ENCODE assay signal across 17 cellular contexts in the genomic region with DNA sequence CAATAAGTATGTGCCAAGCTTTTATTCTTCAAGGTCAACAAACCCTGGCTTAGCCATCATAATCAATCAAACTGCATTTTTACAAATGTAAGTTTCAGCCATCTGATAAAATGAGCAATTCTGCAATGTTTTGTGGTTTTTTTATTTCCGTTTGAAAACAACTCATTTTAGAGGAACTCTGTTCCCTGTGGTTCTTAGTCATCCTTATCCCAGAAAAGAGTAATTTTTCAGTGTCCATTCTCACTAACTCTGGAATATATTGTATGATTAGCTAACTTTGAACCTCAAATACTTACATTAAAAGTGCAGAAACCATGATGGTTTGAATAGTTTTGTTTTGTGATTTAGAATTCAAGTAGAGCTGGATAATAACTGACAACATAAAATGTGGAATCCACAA.
A peak's percentile ranks its signal among the peaks of the same experiment; 100 is the strongest.
DNase-seq lines count a peak whose midpoint lies in the region; ATAC-seq and TF ChIP-seq lines count a peak whose summit lies in the region.
"Had no signal": no experiment of that assay in that cellular context is flagged by ENCODE, and none has a peak within 500 bp of the region (broad histone marks: within the 10 kb centered on the region; RNA-seq: fewer than 3 reads in every experiment).

No MANE protein-coding gene starts in this region.

- no CpG with 5 or more reads among the region's 1 CpG for WGBS in IMR-90 (ENCODE audit: extremely low coverage in 2 of 2, insufficient read length in 1 of 2), 2 experiments
- WGBS in spleen, 5 donors, result 26 to 47% (median 33%) methylated on average over 1 of the region's 1 CpG

- no peaks in the 10 kb centered on the region for H3K36me3 Mint-ChIP-seq in activated CD8-positive, alpha-beta memory T cell treated with anti-CD3 and anti-CD28 coated beads, Interleukin-2, amount 10 ng/mL, durations not matched to agents 7 days and 5 days
- H3K36me3 Mint-ChIP-seq: activated naive CD8-positive, alpha-beta T cell had no signal

- H3K27ac Mint-ChIP-seq in activated CD8-positive, alpha-beta memory T cell treated with anti-CD3 and anti-CD28 coated beads, Interleukin-2, amount 10 ng/mL, durations not matched to agents 7 days and 5 days, result no peak overlapping the region
- H3K27ac Mint-ChIP-seq: activated B cell treated with CpG ODN at 0.5 μM for 24 hours; activated naive CD8-positive, alpha-beta T cell; stimulated activated naive CD8-positive, alpha-beta T cell treated with anti-CD3 and anti-CD28 coated beads, Interleukin-15, amount 100 ng/mL, for 72 hours had no signal

- no peak overlapping the region for H3K23ac ChIP-seq in IMR-90 (ENCODE audit: low read depth, low read length)

- no peak overlapping the region for H3K4me3 Mint-ChIP-seq in activated CD8-positive, alpha-beta memory T cell treated with anti-CD3 and anti-CD28 coated beads, Interleukin-2, amount 10 ng/mL, durations not matched to agents 7 days and 5 days
- H3K4me3 Mint-ChIP-seq: activated B cell treated with CpG ODN at 0.5 μM for 24 hours; activated naive CD8-positive, alpha-beta T cell; stimulated activated naive CD8-positive, alpha-beta T cell treated with anti-CD3 and anti-CD28 coated beads, Interleukin-15, amount 100 ng/mL, for 72 hours had no signal

- H2BK15ac ChIP-seq in IMR-90 (ENCODE audit: low read depth, low read length), result no peak overlapping the region

- TF ChIP-seq POLR2A in IMR-90 (IDR thresholded peaks at IDR 0.05; ENCODE audit: low read depth, low read length) (no peak), spleen (IDR thresholded peaks at IDR 0.05) (no peak)

- CTCF ChIA-PET in IMR-90 (lab: Yijun Ruan, JAX), result no interaction called here
- CTCF ChIA-PET in activated CD8-positive, alpha-beta memory T cell treated with anti-CD3 and anti-CD28 coated beads, Interleukin-2, amount 10 ng/mL, durations not matched to agents 7 days and 5 days (lab: Charles Lee), result no interaction called here

- H3K9me3 Mint-ChIP-seq in activated CD8-positive, alpha-beta memory T cell treated with anti-CD3 and anti-CD28 coated beads, Interleukin-2, amount 10 ng/mL, durations not matched to agents 7 days and 5 days (ENCODE audit: low read depth), result no peaks in the 10 kb centered on the region
- H3K9me3 Mint-ChIP-seq: activated B cell treated with CpG ODN at 0.5 μM for 24 hours; stimulated activated naive CD8-positive, alpha-beta T cell treated with anti-CD3 and anti-CD28 coated beads, Interleukin-15, amount 100 ng/mL, for 72 hours had no signal

- H3K18ac ChIP-seq in IMR-90 (ENCODE audit: low read depth, low read length), result no peak overlapping the region

- no peak overlapping the region for H2BK5ac ChIP-seq in IMR-90 (ENCODE audit: low read depth, low read length, poor library complexity, severe bottlenecking)

- H3K4me2 ChIP-seq in IMR-90 (ENCODE audit: low read depth, low read length), result no peak overlapping the region

- H2BK20ac ChIP-seq in IMR-90 (ENCODE audit: low read depth, low read length), result no peak overlapping the region

- H3K9me1 ChIP-seq in IMR-90 (ENCODE audit: insufficient read depth, low read length), result no peaks in the 10 kb centered on the region

- no peak overlapping the region for H4K91ac ChIP-seq in IMR-90 (ENCODE audit: insufficient read depth, low read depth, low read length)

- H3K9me3 ChIP-seq in IMR-90 (ENCODE audit: control insufficient read depth, insufficient read depth, low read length), result no peaks in the 10 kb centered on the region
- peaks cover 3% of the 10 kb centered on the region for H3K9me3 ChIP-seq in adipocyte (ENCODE audit: control insufficient read depth, low read length)
- no peaks in the 10 kb centered on the region for H3K9me3 ChIP-seq in spleen

- in situ Hi-C loops in IMR-90 (cut with MboI; ENCODE audit: low sequenced_read_pairs), result no loop called here

- no peak overlapping the region for H4K5ac ChIP-seq in IMR-90 (ENCODE audit: low read depth, low read length)

- TF ChIP-seq CTCF in IMR-90 (conservative IDR thresholded peaks at IDR 0.05; ENCODE audit: low read depth, low read length), result no peak
- TF ChIP-seq CTCF in spleen (IDR thresholded peaks at IDR 0.05 in 8 of 11, conservative IDR thresholded peaks at IDR 0.05 in 3 of 11), result no peak

- peak; percentile 32 to 45 for DNase-seq in AML-193 (lab: John Stamatoyannopoulos, UW)
- peak; percentile 49 for DNase-seq in IMR-90
- peak; percentile 59 for DNase-seq in adipocyte (ENCODE audit: low read depth)
- DNase-seq in glomerular visceral epithelial cell (ENCODE audit: extremely low spot score), result peak; percentile 8
- no peak for DNase-seq in activated CD8-positive, alpha-beta memory T cell treated with anti-CD3 and anti-CD28 coated beads, Interleukin-2, amount 10 ng/mL, durations not matched to agents 7 days and 5 days
- no peak for DNase-seq in spleen
- DNase-seq: activated B cell treated with CpG ODN at 0.5 μM for 24 hours; activated CD8-positive, alpha-beta memory T cell treated with anti-CD3 and anti-CD28 coated beads, Interleukin-2, amount 50 U/mL, for 48 hours; kidney; MM.1S; NCI-H524 treated with DMSO at 0.1 percent for 48 hours; Right ventricle myocardium superior; stimulated activated naive CD8-positive, alpha-beta T cell treated with anti-CD3 and anti-CD28 coated beads, Interleukin-15, amount 100 ng/mL, for 72 hours had no signal

- H4K8ac ChIP-seq in IMR-90 (ENCODE audit: low read depth in 2 of 2, low read length in 2 of 2), result no peak overlapping the region

- no peak overlapping the region for H3K27ac ChIP-seq in IMR-90 (ENCODE audit: insufficient read depth, low read length)
- peak overlapping the region in 2 of 8 donors; percentile 6 to 49 for H3K27ac ChIP-seq in spleen
- H3K27ac ChIP-seq: C4-2B had no signal

- H3K4me3 ChIP-seq in IMR-90 (ENCODE audit: insufficient read depth, low read depth, low read length), result no peak overlapping the region
- H3K4me3 ChIP-seq in adipocyte (ENCODE audit: low read length), result no peak overlapping the region
- H3K4me3 ChIP-seq in spleen, result no peak overlapping the region

- no peaks in the 10 kb centered on the region for H3K79me1 ChIP-seq in IMR-90 (ENCODE audit: low read depth in 1 of 2, low read length in 2 of 2)

- no peaks in the 10 kb centered on the region for H3K4me1 Mint-ChIP-seq in activated CD8-positive, alpha-beta memory T cell treated with anti-CD3 and anti-CD28 coated beads, Interleukin-2, amount 10 ng/mL, durations not matched to agents 7 days and 5 days
- H3K4me1 Mint-ChIP-seq: activated B cell treated with CpG ODN at 0.5 μM for 24 hours had no signal

- dilution Hi-C loops in IMR-90 (cut with HindIII; ENCODE audit: low sequenced_read_pairs, unreplicated experiment), result no loop called here

- no TSS peak for BruUV-seq in IMR-90 (replicated peaks; lab: Mats Ljungman, UMichigan)

- no peak overlapping the region for H2AK9ac ChIP-seq in IMR-90 (replicated peaks; ENCODE audit: low read depth, low read length, poor library complexity)

- POLR2A ChIA-PET in IMR-90 (lab: Charles Lee; ENCODE audit: unreplicated experiment), result no interaction called here

- 0 out of 2 replicates have a peak, but pooled peaks have one; percentile 32 for ATAC-seq in IMR-90 (ENCODE audit: low read depth)
- ATAC-seq in activated CD8-positive, alpha-beta memory T cell treated with anti-CD3 and anti-CD28 coated beads, Interleukin-2, amount 10 ng/mL, durations not matched to agents 7 days and 5 days, result no peak
- no peak for ATAC-seq in HG02798 (IDR thresholded peaks at IDR 0.05; ENCODE audit: poor library complexity, unreplicated experiment)
- no peak for ATAC-seq in HG03432 (IDR thresholded peaks at IDR 0.05; ENCODE audit: unreplicated experiment)
- ATAC-seq: stimulated activated naive CD8-positive, alpha-beta T cell treated with anti-CD3 and anti-CD28 coated beads, Interleukin-15, amount 100 ng/mL, for 72 hours had no signal

- no peak overlapping the region for H2BK120ac ChIP-seq in IMR-90 (ENCODE audit: low read depth, low read length)

- H2AFZ ChIP-seq in IMR-90 (replicated peaks; ENCODE audit: low read length, poor library complexity), result no peak overlapping the region

- H3K4ac ChIP-seq in IMR-90 (ENCODE audit: low read depth, low read length), result no peak overlapping the region

- no peak overlapping the region for H3K56ac ChIP-seq in IMR-90 (ENCODE audit: extremely low read depth, insufficient read depth, low read length)

- H3K36me3 ChIP-seq in IMR-90 (ENCODE audit: control insufficient read depth, insufficient read depth, low read length) (no peaks in the 10 kb centered on the region), adipocyte (ENCODE audit: control insufficient read depth, insufficient read depth, low read length, severe bottlenecking) (no peaks in the 10 kb centered on the region), spleen (no peaks in the 10 kb centered on the region)

- intact Hi-C loops in IMR-90 (cut with micrococcal nuclease), result no loop called here
- intact Hi-C loops in spleen (cut with DNase I; ENCODE audit: low total_unique reads), result no loop called here

- TF ChIP-seq RAD21 in IMR-90 (IDR thresholded peaks at IDR 0.05; ENCODE audit: low read length), result no peak

- no peaks in the 10 kb centered on the region for H4K20me1 ChIP-seq in IMR-90 (ENCODE audit: insufficient read depth, low read length)

- peaks cover 13% of the 10 kb centered on the region for H3K27me3 Mint-ChIP-seq in activated CD8-positive, alpha-beta memory T cell treated with anti-CD3 and anti-CD28 coated beads, Interleukin-2, amount 10 ng/mL, durations not matched to agents 7 days and 5 days

- H3K4me1 ChIP-seq in IMR-90 (ENCODE audit: control insufficient read depth, insufficient read depth, low read length) (no peaks in the 10 kb centered on the region), adipocyte (ENCODE audit: control insufficient read depth, insufficient read depth, low read length) (peaks cover 16% of the 10 kb centered on the region), spleen (peaks cover 0 to 26% (median 6%) of the 10 kb centered on the region in 6 donors)

- no peak overlapping the region for H3K14ac ChIP-seq in IMR-90 (replicated peaks; ENCODE audit: low read depth, low read length)

- H3K9ac ChIP-seq in IMR-90 (ENCODE audit: low read depth, low read length), result no peak overlapping the region
- no peak overlapping the region for H3K9ac ChIP-seq in adipocyte (ENCODE audit: low read length)

- H2AK5ac ChIP-seq in IMR-90 (ENCODE audit: low read depth, low read length), result no peak overlapping the region

- H3K27me3 ChIP-seq in IMR-90 (ENCODE audit: control insufficient read depth, insufficient read depth, low read length), result peaks cover 22% of the 10 kb centered on the region
- no peaks in the 10 kb centered on the region for H3K27me3 ChIP-seq in adipocyte (replicated peaks; ENCODE audit: control insufficient read depth, insufficient read depth, low read length)
- peaks cover 0 to 6% (median 0%) of the 10 kb centered on the region in 7 donors for H3K27me3 ChIP-seq in spleen (replicated peaks in 1 of 7)

TF ChIP-seq in IMR-90, 13 proteins besides CTCF, POLR2A, EP300 and RAD21:
- no peak for TF ChIP-seq MAFK (IDR thresholded peaks at IDR 0.05; ENCODE audit: low read depth, low read length)
- peak; percentile 16; the same call in 1 of the 2 replicates for TF ChIP-seq CEBPB (IDR thresholded peaks at IDR 0.05; ENCODE audit: low read depth, low read length)
TF ChIP-seq in IMR-90: peak in this region for 1.

Comparison
In these comparisons a context has a peak if more than half of its experiments do, and no peak if none do; other contexts are left out.
1. DNase-seq: peak in AML-193 (2 of 2), IMR-90 (single experiment), adipocyte (single experiment) and glomerular visceral epithelial cell (single experiment); none in activated CD8-positive, alpha-beta memory T cell treated with anti-CD3 and anti-CD28 coated beads, Interleukin-2, amount 10 ng/mL, durations not matched to agents 7 days and 5 days (single experiment) and spleen (single experiment).